1 cellular context compared by ENCODE assay signal in genomic region chr22:39103431-39103830, GRCh38.
TF ChIP-seq lines count a peak whose summit lies in the region.

No MANE protein-coding gene starts in this region.

TF ChIP-seq in K562, 482 proteins besides CTCF, POLR2A, EP300 and RAD21:
- TF ChIP-seq RBFOX2 (IDR thresholded peaks at IDR 0.05; ENCODE audit: low read depth, low read length) (no peak), PRDM10 (IDR thresholded peaks at IDR 0.05; ENCODE audit: partially characterized antibody) (peak; percentile 88), ZNF668 (CRISPR knock-in tag; IDR thresholded peaks at IDR 0.05) (no peak)
